Comparison of ENCODE assay signal across 1 cellular context in genomic region chr14:91509083-91509877, GRCh38.
TF ChIP-seq lines count a peak whose summit lies in the region.

No MANE protein-coding gene starts in this region.

TF ChIP-seq in HepG2, 621 proteins besides CTCF, POLR2A, EP300 and RAD21 (continued from another document and continues in another):
- 0 out of 2 replicates have a peak, but pooled peaks have one; percentile 26 for TF ChIP-seq TFE3 (CRISPR knock-in tag; IDR thresholded peaks at IDR 0.05)
- TF ChIP-seq RFXANK (CRISPR knock-in tag; IDR thresholded peaks at IDR 0.05), result no peak
- TF ChIP-seq ZNF710 (CRISPR knock-in tag; IDR thresholded peaks at IDR 0.05; ENCODE audit: borderline replicate concordance), result peak; percentile 54; the same call in 1 of the 2 replicates
- TF ChIP-seq RBFOX2 (IDR thresholded peaks at IDR 0.05; ENCODE audit: low read depth, low read length), result peak; percentile 82
- TF ChIP-seq AGO1 (IDR thresholded peaks at IDR 0.05; ENCODE audit: low read depth, low read length, poor library complexity, severe bottlenecking), result no peak
- TF ChIP-seq TFAP4 (IDR thresholded peaks at IDR 0.05; ENCODE audit: borderline replicate concordance, low read depth), result no peak
- TF ChIP-seq ZBTB7A (CRISPR knock-in tag; IDR thresholded peaks at IDR 0.05), result no peak
- TF ChIP-seq ZNF563 (CRISPR knock-in tag; IDR thresholded peaks at IDR 0.05), result peak; percentile 35; the same call in 1 of the 2 replicates
- TF ChIP-seq TBX3 (IDR thresholded peaks at IDR 0.05; ENCODE audit: borderline replicate concordance), result no peak
- no peak for TF ChIP-seq MAFK (conservative IDR thresholded peaks at IDR 0.05 in 1 of 2, IDR thresholded peaks at IDR 0.05 in 1 of 2; ENCODE audit: low read length in 2 of 2)
- TF ChIP-seq ZNF879 (CRISPR knock-in tag; IDR thresholded peaks at IDR 0.05), result 0 out of 2 replicates have a peak, but pooled peaks have one; percentile 44
- TF ChIP-seq HDAC1 (CRISPR knock-in tag; IDR thresholded peaks at IDR 0.05), result no peak
- TF ChIP-seq GATA4 (IDR thresholded peaks at IDR 0.05; ENCODE audit: borderline replicate concordance, low read depth), result no peak
- TF ChIP-seq, protein P1, sequence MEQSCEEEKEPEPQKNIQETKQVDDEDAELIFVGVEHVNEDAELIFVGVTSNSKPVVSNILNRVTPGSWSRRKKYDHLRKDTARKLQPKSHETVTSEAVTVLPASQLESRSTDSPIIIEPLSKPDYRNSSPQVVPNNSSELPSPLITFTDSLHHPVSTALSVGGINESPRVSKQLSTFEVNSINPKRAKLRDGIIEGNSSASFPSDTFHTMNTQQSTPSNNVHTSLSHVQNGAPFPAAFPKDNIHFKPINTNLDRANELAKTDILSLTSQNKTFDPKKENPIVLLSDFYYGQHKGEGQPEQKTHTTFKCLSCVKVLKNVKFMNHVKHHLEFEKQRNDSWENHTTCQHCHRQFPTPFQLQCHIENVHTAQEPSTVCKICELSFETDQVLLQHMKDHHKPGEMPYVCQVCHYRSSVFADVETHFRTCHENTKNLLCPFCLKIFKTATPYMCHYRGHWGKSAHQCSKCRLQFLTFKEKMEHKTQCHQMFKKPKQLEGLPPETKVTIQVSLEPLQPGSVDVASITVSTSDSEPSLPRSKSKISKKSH (CRISPR knock-in tag; IDR thresholded peaks at IDR 0.05; ENCODE audit: borderline replicate concordance), result peak; percentile 39; the same call in 1 of the 2 replicates
- TF ChIP-seq, protein P2, sequence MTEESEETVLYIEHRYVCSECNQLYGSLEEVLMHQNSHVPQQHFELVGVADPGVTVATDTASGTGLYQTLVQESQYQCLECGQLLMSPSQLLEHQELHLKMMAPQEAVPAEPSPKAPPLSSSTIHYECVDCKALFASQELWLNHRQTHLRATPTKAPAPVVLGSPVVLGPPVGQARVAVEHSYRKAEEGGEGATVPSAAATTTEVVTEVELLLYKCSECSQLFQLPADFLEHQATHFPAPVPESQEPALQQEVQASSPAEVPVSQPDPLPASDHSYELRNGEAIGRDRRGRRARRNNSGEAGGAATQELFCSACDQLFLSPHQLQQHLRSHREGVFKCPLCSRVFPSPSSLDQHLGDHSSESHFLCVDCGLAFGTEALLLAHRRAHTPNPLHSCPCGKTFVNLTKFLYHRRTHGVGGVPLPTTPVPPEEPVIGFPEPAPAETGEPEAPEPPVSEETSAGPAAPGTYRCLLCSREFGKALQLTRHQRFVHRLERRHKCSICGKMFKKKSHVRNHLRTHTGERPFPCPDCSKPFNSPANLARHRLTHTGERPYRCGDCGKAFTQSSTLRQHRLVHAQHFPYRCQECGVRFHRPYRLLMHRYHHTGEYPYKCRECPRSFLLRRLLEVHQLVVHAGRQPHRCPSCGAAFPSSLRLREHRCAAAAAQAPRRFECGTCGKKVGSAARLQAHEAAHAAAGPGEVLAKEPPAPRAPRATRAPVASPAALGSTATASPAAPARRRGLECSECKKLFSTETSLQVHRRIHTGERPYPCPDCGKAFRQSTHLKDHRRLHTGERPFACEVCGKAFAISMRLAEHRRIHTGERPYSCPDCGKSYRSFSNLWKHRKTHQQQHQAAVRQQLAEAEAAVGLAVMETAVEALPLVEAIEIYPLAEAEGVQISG (CRISPR knock-in tag; IDR thresholded peaks at IDR 0.05), result peak; percentile 37; the same call in 1 of the 2 replicates
- 0 out of 2 replicates have a peak, but pooled peaks have one; percentile 43 for TF ChIP-seq CSRNP2 (CRISPR knock-in tag; conservative IDR thresholded peaks at IDR 0.05; ENCODE audit: low read depth)
- TF ChIP-seq NFE2L2 (IDR thresholded peaks at IDR 0.05; ENCODE audit: low read length), result no peak
- peak; percentile 63; the same call in 1 of the 2 replicates for TF ChIP-seq DMAP1 (CRISPR knock-in tag; IDR thresholded peaks at IDR 0.05)
- no peak for TF ChIP-seq TFDP2 (CRISPR knock-in tag; IDR thresholded peaks at IDR 0.05)
- no peak for TF ChIP-seq ZBTB33 (CRISPR knock-in tag; IDR thresholded peaks at IDR 0.05)
- TF ChIP-seq HMG20B (CRISPR knock-in tag; conservative IDR thresholded peaks at IDR 0.05), result 0 out of 2 replicates have a peak, but pooled peaks have one; percentile 13
- no peak for TF ChIP-seq ZNF557 (CRISPR knock-in tag; IDR thresholded peaks at IDR 0.05)
- TF ChIP-seq ZNF543 (CRISPR knock-in tag; IDR thresholded peaks at IDR 0.05), result no peak
- no peak for TF ChIP-seq ZNF670 (CRISPR knock-in tag; IDR thresholded peaks at IDR 0.05; ENCODE audit: borderline replicate concordance)
- TF ChIP-seq, protein P3, sequence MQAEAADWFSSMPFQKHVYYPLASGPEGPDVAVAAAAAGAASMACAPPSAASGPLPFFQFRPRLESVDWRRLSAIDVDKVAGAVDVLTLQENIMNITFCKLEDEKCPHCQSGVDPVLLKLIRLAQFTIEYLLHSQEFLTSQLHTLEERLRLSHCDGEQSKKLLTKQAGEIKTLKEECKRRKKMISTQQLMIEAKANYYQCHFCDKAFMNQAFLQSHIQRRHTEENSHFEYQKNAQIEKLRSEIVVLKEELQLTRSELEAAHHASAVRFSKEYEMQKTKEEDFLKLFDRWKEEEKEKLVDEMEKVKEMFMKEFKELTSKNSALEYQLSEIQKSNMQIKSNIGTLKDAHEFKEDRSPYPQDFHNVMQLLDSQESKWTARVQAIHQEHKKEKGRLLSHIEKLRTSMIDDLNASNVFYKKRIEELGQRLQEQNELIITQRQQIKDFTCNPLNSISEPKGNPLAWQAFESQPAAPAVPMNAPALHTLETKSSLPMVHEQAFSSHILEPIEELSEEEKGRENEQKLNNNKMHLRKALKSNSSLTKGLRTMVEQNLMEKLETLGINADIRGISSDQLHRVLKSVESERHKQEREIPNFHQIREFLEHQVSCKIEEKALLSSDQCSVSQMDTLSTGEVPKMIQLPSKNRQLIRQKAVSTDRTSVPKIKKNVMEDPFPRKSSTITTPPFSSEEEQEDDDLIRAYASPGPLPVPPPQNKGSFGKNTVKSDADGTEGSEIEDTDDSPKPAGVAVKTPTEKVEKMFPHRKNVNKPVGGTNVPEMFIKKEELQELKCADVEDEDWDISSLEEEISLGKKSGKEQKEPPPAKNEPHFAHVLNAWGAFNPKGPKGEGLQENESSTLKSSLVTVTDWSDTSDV (CRISPR knock-in tag; IDR thresholded peaks at IDR 0.05), result peak; percentile 51; the same call in 1 of the 2 replicates
- TF ChIP-seq, protein P4, sequence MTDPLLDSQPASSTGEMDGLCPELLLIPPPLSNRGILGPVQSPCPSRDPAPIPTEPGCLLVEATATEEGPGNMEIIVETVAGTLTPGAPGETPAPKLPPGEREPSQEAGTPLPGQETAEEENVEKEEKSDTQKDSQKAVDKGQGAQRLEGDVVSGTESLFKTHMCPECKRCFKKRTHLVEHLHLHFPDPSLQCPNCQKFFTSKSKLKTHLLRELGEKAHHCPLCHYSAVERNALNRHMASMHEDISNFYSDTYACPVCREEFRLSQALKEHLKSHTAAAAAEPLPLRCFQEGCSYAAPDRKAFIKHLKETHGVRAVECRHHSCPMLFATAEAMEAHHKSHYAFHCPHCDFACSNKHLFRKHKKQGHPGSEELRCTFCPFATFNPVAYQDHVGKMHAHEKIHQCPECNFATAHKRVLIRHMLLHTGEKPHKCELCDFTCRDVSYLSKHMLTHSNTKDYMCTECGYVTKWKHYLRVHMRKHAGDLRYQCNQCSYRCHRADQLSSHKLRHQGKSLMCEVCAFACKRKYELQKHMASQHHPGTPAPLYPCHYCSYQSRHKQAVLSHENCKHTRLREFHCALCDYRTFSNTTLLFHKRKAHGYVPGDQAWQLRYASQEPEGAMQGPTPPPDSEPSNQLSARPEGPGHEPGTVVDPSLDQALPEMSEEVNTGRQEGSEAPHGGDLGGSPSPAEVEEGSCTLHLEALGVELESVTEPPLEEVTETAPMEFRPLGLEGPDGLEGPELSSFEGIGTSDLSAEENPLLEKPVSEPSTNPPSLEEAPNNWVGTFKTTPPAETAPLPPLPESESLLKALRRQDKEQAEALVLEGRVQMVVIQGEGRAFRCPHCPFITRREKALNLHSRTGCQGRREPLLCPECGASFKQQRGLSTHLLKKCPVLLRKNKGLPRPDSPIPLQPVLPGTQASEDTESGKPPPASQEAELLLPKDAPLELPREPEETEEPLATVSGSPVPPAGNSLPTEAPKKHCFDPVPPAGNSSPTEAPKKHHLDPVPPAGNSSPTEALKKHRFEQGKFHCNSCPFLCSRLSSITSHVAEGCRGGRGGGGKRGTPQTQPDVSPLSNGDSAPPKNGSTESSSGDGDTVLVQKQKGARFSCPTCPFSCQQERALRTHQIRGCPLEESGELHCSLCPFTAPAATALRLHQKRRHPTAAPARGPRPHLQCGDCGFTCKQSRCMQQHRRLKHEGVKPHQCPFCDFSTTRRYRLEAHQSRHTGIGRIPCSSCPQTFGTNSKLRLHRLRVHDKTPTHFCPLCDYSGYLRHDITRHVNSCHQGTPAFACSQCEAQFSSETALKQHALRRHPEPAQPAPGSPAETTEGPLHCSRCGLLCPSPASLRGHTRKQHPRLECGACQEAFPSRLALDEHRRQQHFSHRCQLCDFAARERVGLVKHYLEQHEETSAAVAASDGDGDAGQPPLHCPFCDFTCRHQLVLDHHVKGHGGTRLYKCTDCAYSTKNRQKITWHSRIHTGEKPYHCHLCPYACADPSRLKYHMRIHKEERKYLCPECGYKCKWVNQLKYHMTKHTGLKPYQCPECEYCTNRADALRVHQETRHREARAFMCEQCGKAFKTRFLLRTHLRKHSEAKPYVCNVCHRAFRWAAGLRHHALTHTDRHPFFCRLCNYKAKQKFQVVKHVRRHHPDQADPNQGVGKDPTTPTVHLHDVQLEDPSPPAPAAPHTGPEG (CRISPR knock-in tag; IDR thresholded peaks at IDR 0.05), result no peak
- TF ChIP-seq KDM1A (CRISPR knock-in tag; IDR thresholded peaks at IDR 0.05), result peak; percentile 85
- TF ChIP-seq RAD51 (IDR thresholded peaks at IDR 0.05; ENCODE audit: borderline replicate concordance), result no peak
- no peak for TF ChIP-seq AKAP8 (CRISPR knock-in tag; IDR thresholded peaks at IDR 0.05)
- TF ChIP-seq NFYB (CRISPR knock-in tag; IDR thresholded peaks at IDR 0.05), result no peak
- no peak for TF ChIP-seq RARG (CRISPR knock-in tag; IDR thresholded peaks at IDR 0.05; ENCODE audit: low read depth)
- TF ChIP-seq ZNF788 (CRISPR knock-in tag; IDR thresholded peaks at IDR 0.05; ENCODE audit: borderline replicate concordance), result no peak
